ENCODE assay signal across 12 cellular contexts in genomic region chr19:47258895-47259555, GRCh38. TPM values are rescaled to one million over a fixed set of nuclear protein-coding genes. Genes with fewer than 3 reads are reported as not detected.
DNase-seq lines count a peak whose midpoint lies in the region; ATAC-seq and TF ChIP-seq lines count a peak whose summit lies in the region.
"Had no signal": no experiment of that assay in that cellular context is flagged by ENCODE, and none has a peak within 500 bp of the region (broad histone marks: within the 10 kb centered on the region; RNA-seq: fewer than 3 reads in every experiment).

No MANE protein-coding gene starts in this region.

- H3K4me2 ChIP-seq in HCT116 (ENCODE audit: low read length) (peak overlapping the region; percentile 90; the same call in 1 of the 2 replicates), Karpas-422 (ENCODE audit: low read depth, low read length, poor library complexity, severe bottlenecking) (no peak overlapping the region)

- RAD21 ChIA-PET in HCT116 (lab: Charles Lee; ENCODE audit: low non-redundant PET in 1 of 2, low total read pairs in 2 of 2, uncharacterized antibody in 2 of 2, unreplicated experiment in 2 of 2), result no interaction called here

- H4K20me1 ChIP-seq in HCT116 (ENCODE audit: insufficient read depth), result no peaks in the 10 kb centered on the region
- H4K20me1 ChIP-seq in Karpas-422 (ENCODE audit: insufficient read depth, low read depth, low read length), result 0 out of 2 replicates have a peak, but pooled peaks cover 4% of the 10 kb centered on the region

- no peak for ATAC-seq in HCT116
- ATAC-seq in omental fat pad (ENCODE audit: low FRiP score), result no peak
- ATAC-seq in HG02840 (IDR thresholded peaks at IDR 0.05; ENCODE audit: low FRiP score, unreplicated experiment), result no peak
- ATAC-seq: esophagus mucosa had no signal

- no peak for TF ChIP-seq RAD21 in HCT116 (IDR thresholded peaks at IDR 0.05; ENCODE audit: low read depth)

- TF ChIP-seq CTCF in AG04449 (IDR thresholded peaks at IDR 0.05; ENCODE audit: insufficient read depth, low read length, missing control alignments) (no peak), HCT116 (IDR thresholded peaks at IDR 0.05 in 2 of 3, conservative IDR thresholded peaks at IDR 0.05 in 1 of 3; ENCODE audit: borderline replicate concordance in 1 of 3, insufficient read depth in 1 of 3, low read depth in 2 of 3, low read length in 2 of 3) (no peak), breast epithelium (IDR thresholded peaks at IDR 0.05) (no peak), neutrophil (IDR thresholded peaks at IDR 0.05) (no peak), omental fat pad (IDR thresholded peaks at IDR 0.05) (no peak)

- H2AFZ ChIP-seq in HCT116 (ENCODE audit: low read depth, low read length, poor library complexity, severe bottlenecking) (no peak overlapping the region), Karpas-422 (ENCODE audit: low read length) (no peak overlapping the region)

- TF ChIP-seq POLR2A in HCT116 (IDR thresholded peaks at IDR 0.05; ENCODE audit: borderline replicate concordance, extremely low read depth, insufficient read depth, insufficient read length) (no peak), breast epithelium (IDR thresholded peaks at IDR 0.05) (no peak)

- H3K9ac ChIP-seq in HCT116 (ENCODE audit: low read length) (no peak overlapping the region), Karpas-422 (ENCODE audit: low read length) (no peak overlapping the region)

- H3K4me3 ChIP-seq in AG04449 (ENCODE audit: low read depth, low read length), result peak overlapping the region; percentile 23
- H3K4me3 ChIP-seq in HCT116 (replicated peaks in 1 of 2; ENCODE audit: low read depth in 1 of 2, low read length in 2 of 2), result no peak overlapping the region
- H3K4me3 ChIP-seq in breast epithelium, result peak overlapping the region in 1 of 3 donors; percentile 67
- H3K4me3 ChIP-seq in neutrophil (ENCODE audit: low read depth in 1 of 2, low read length in 1 of 2), result no peak overlapping the region
- H3K4me3 ChIP-seq in Karpas-422 (ENCODE audit: low read length), result no peak overlapping the region
- H3K4me3 ChIP-seq: testis had no signal

- H3K9me3 ChIP-seq in HCT116 (ENCODE audit: control insufficient read depth in 1 of 2, insufficient read depth in 1 of 2, low read depth in 1 of 2, low read length in 2 of 2) (no peaks in the 10 kb centered on the region), breast epithelium (no peaks in the 10 kb centered on the region), neutrophil (no peaks in the 10 kb centered on the region), Karpas-422 (ENCODE audit: low read length) (no peaks in the 10 kb centered on the region)
- H3K9me3 ChIP-seq: testis had no signal

- H3K9me2 ChIP-seq in HCT116 (ENCODE audit: insufficient read depth) (no peaks in the 10 kb centered on the region), Karpas-422 (replicated peaks; ENCODE audit: insufficient read depth, low read length) (no peaks in the 10 kb centered on the region)

- H3K27me3 ChIP-seq in HCT116 (ENCODE audit: insufficient read depth, low read length) (no peaks in the 10 kb centered on the region), breast epithelium (no peaks in the 10 kb centered on the region), neutrophil (no peaks in the 10 kb centered on the region), Karpas-422 (ENCODE audit: low read length) (no peaks in the 10 kb centered on the region)
- H3K27me3 ChIP-seq: testis had no signal

- H3K27ac ChIP-seq in HCT116 (ENCODE audit: low read depth, low read length) (no peak overlapping the region), breast epithelium (peak overlapping the region; percentile 94 to 97), neutrophil (peak overlapping the region; percentile 18), Karpas-422 (ENCODE audit: low read length) (no peak overlapping the region)

- DNase-seq in AG04449 (ENCODE audit: low read depth, low spot score), result no peak
- no peak for DNase-seq in HCT116 (ENCODE audit: low read depth, low spot score)
- DNase-seq in breast epithelium (ENCODE audit: low spot score in 2 of 2), result no peak
- DNase-seq in Karpas-422, result no peak
- no peak for DNase-seq in omental fat pad (ENCODE audit: low spot score)
- DNase-seq in NCI-H1417 treated with DMSO at 0.1 percent for 48 hours (lab: John Stamatoyannopoulos, UW), result no peak
- DNase-seq: anterior cingulate cortex, NCI-H1092, testis had no signal

- H3K36me3 ChIP-seq in HCT116 (ENCODE audit: control insufficient read depth in 1 of 2, insufficient read depth in 2 of 2, low read length in 2 of 2), result peaks cover 19 to 38% of the 10 kb centered on the region in 2 experiments; a peak in 3 of 4 replicates
- no peaks in the 10 kb centered on the region for H3K36me3 ChIP-seq in breast epithelium
- H3K36me3 ChIP-seq in neutrophil, result peaks cover 48% of the 10 kb centered on the region
- H3K36me3 ChIP-seq in Karpas-422 (ENCODE audit: insufficient read depth, low read length), result no peaks in the 10 kb centered on the region

- intact Hi-C loops in HCT116 (cut with micrococcal nuclease), result loop anchor here (5.0 kb wide), 1 partner anchor 222 kb away; no protein-coding TSS in a partner anchor
- intact Hi-C loops in breast epithelium (cut with DNase I; ENCODE audit: low total_unique reads), result no loop called here

- POLR2A ChIA-PET in AG04449 (lab: Yijun Ruan, JAX) (interaction anchor here (1.5 kb wide), 1 partner anchor 15 kb away, joined by 6 read pairs; no protein-coding TSS in a partner anchor), HCT116 (lab: Charles Lee) (no interaction called here)

- CTCF ChIA-PET in AG04449 (lab: Yijun Ruan, JAX) (interaction anchor here (1.0 to 2.4 kb wide), 6 partner anchors 12 to 109 kb away, joined by 3 to 9 read pairs (median 4); partner anchors contain the start of gene DHX34), HCT116 (lab: Charles Lee) (no interaction called here)

- no TSS peak for BruUV-seq in HCT116 (replicated peaks; lab: Mats Ljungman, UMichigan)

- H3K79me2 ChIP-seq in HCT116 (ENCODE audit: insufficient read depth, low read length) (peaks cover 27% of the 10 kb centered on the region), Karpas-422 (ENCODE audit: low read length) (peaks cover 14% of the 10 kb centered on the region)

- H3K4me1 ChIP-seq in HCT116 (ENCODE audit: control insufficient read depth in 1 of 2, insufficient read depth in 2 of 2, low read length in 2 of 2), result peaks cover 12 to 20% of the 10 kb centered on the region in 2 experiments
- H3K4me1 ChIP-seq in breast epithelium, result peaks cover 4 to 13% of the 10 kb centered on the region in 2 donors
- H3K4me1 ChIP-seq in neutrophil (ENCODE audit: control insufficient read depth in 1 of 2, insufficient read depth in 1 of 2, low read depth in 1 of 2, low read length in 1 of 2), result peaks cover 22 to 44% of the 10 kb centered on the region in 2 experiments
- H3K4me1 ChIP-seq in Karpas-422 (ENCODE audit: low read length), result peaks cover 16% of the 10 kb centered on the region

TF ChIP-seq in HCT116, 20 proteins besides CTCF, POLR2A, EP300 and RAD21 (continues in another document):
- no peak for TF ChIP-seq ZBTB33 (IDR thresholded peaks at IDR 0.05; ENCODE audit: extremely low read depth, insufficient replicate concordance, low read length)
- TF ChIP-seq ATF3 (IDR thresholded peaks at IDR 0.05), result no peak
- no peak for TF ChIP-seq SP1 (IDR thresholded peaks at IDR 0.05; ENCODE audit: low read depth)
- no peak for TF ChIP-seq ZFX (IDR thresholded peaks at IDR 0.05)
- TF ChIP-seq JUND (IDR thresholded peaks at IDR 0.05), result no peak
- TF ChIP-seq EZH2 (IDR thresholded peaks at IDR 0.05), result no peak
- no peak for TF ChIP-seq ELF1 (IDR thresholded peaks at IDR 0.05; ENCODE audit: borderline replicate concordance, low read depth)
- TF ChIP-seq YY1 (IDR thresholded peaks at IDR 0.05; ENCODE audit: extremely low read depth, insufficient replicate concordance, low read depth, low read length), result no peak
- no peak for TF ChIP-seq TCF7L2 (IDR thresholded peaks at IDR 0.05; ENCODE audit: borderline replicate concordance, extremely low read depth, insufficient read depth, insufficient read length)

RNA-seq across cellular contexts. Expression of gene CCDC9, which starts 2.7 kb away (rescaled TPM):
- total RNA-seq in HCT116 (2021; ENCODE audit: unreplicated experiment) (40.6 TPM), breast epithelium (10 to 100 TPM in 2 of 3 donors, 1 to 10 TPM in 1; 9.4 to 15.1 (median 14.8) TPM), omental fat pad (10 to 100 TPM in 2 of 4 donors, 1 to 10 TPM in 2; 8.2 to 16.7 (median 12.5) TPM)
- polyA plus RNA-seq in HCT116 (2012), result 27.1 and 33.4 TPM in 2 replicates
- 2.2 and 7.1 TPM in 2 replicates for total RNA-seq in Karpas-422 (2014; rRNA removed; shearing (Covaris generic); ENCODE audit: low replicate concordance)

RNA-seq across cellular contexts. Expression of gene INAFM1, which starts 15.7 kb away (rescaled TPM):
- total RNA-seq in HCT116 (2021; ENCODE audit: unreplicated experiment), result 22.9 TPM
- polyA plus RNA-seq in HCT116 (2012), result 13.6 and 15.4 TPM in 2 replicates
- 10 to 100 TPM in 1 of 3 donors, 1 to 10 TPM in 2; 5.3 to 10.5 (median 7.2) TPM for total RNA-seq in breast epithelium
- 4.6 and 8.4 TPM in 2 replicates for total RNA-seq in Karpas-422 (2014; rRNA removed; shearing (Covaris generic); ENCODE audit: low replicate concordance)
- total RNA-seq in omental fat pad, result 1 to 10 TPM; 3.3 to 8.2 (median 5.7) TPM

RNA-seq across cellular contexts. Expression of gene BBC3, which starts 28.0 kb away (rescaled TPM):
- 45.0 TPM for total RNA-seq in HCT116 (2021; ENCODE audit: unreplicated experiment)
- polyA plus RNA-seq in HCT116 (2012), result 25.7 and 27.3 TPM in 2 replicates
- 1 to 10 TPM; 4.5 to 7.5 (median 6.4) TPM for total RNA-seq in breast epithelium
- 4.0 and 8.9 TPM in 2 replicates for total RNA-seq in Karpas-422 (2014; rRNA removed; shearing (Covaris generic); ENCODE audit: low replicate concordance)
- 1 to 10 TPM; 1.0 to 9.1 (median 1.8) TPM for total RNA-seq in omental fat pad

RNA-seq across cellular contexts. Expression of gene C5AR1, which starts 50.6 kb away (rescaled TPM):
- total RNA-seq in HCT116 (2021; ENCODE audit: unreplicated experiment) (6.5 TPM), breast epithelium (10 to 100 TPM in 2 of 3 donors, 1 to 10 TPM in 1; 7.5 to 20.0 (median 10.8) TPM), omental fat pad (10 to 100 TPM; 26.5 to 94.0 (median 60.7) TPM)
- 2.8 and 3.0 TPM in 2 replicates for polyA plus RNA-seq in HCT116 (2012)
- total RNA-seq in Karpas-422 (2014; rRNA removed; shearing (Covaris generic); ENCODE audit: low replicate concordance), result 0.11 and 0.41 TPM in 2 replicates

Comparison
In these comparisons a context has a peak if more than half of its experiments do, and no peak if none do; other contexts are left out.
1. H3K27ac ChIP-seq: peak in breast epithelium (2 of 2) and neutrophil (single experiment); none in HCT116 (single experiment) and Karpas-422 (single experiment).